Comparison of ENCODE assay signal across 8 cellular contexts in genomic region chr13:99656843-99657506, GRCh38. TPM values are rescaled to one million over a fixed set of nuclear protein-coding genes. Genes with fewer than 3 reads are reported as not detected.
A peak's percentile ranks its signal among the peaks of the same experiment; 100 is the strongest.
DNase-seq lines count a peak whose midpoint lies in the region; ATAC-seq and TF ChIP-seq lines count a peak whose summit lies in the region.

No MANE protein-coding gene starts in this region.

- no TSS peak for BruUV-seq in MCF 10A (replicated peaks; lab: Mats Ljungman, UMichigan)

- CTCF ChIA-PET in activated naive CD4-positive, alpha-beta T cell treated with anti-CD3 and anti-CD28 coated beads for 36 hours (lab: Charles Lee) = interaction anchor here (0.6 to 4.1 kb wide), 48 partner anchors 9 to 917 kb away, joined by 3 to 22 read pairs (median 4); partner anchors contain the start of gene CLYBL
- CTCF ChIA-PET in MCF 10A (lab: Yijun Ruan, JAX) = interaction anchor here (0.5 to 4.9 kb wide), 44 partner anchors 10 to 1614 kb away, joined by 3 to 35 read pairs (median 5); no protein-coding TSS in a partner anchor

- DNase-seq in G401 (ENCODE audit: low spot score) (peak; percentile 87), natural killer cell (no peak), ovary (no peak), MCF 10A (ENCODE audit: unreplicated experiment) (no peak), Kasumi-1 (lab: John Stamatoyannopoulos, UW) (no peak)
- DNase-seq in activated naive CD4-positive, alpha-beta T cell treated with anti-CD3 and anti-CD28 coated beads for 36 hours = peak; percentile 28

- 62 to 83% (median 72%) methylated on average over 7 of the region's 7 CpGs for WGBS in ovary, 3 donors

- peak; percentile 47 to 58 (median 50) for ATAC-seq in natural killer cell
- ATAC-seq in GM21526 (IDR thresholded peaks at IDR 0.05; ENCODE audit: low FRiP score, unreplicated experiment) = no peak

- POLR2A ChIA-PET in MCF 10A (lab: Yijun Ruan, JAX) = interaction anchor here (0.6 to 1.6 kb wide), 5 partner anchors 51 to 576 kb away, joined by 3 read pairs; partner anchors contain the start of gene CLYBL

- H3K4me2 ChIP-seq in Loucy (ENCODE audit: low read depth, low read length, poor library complexity, severe bottlenecking) = peak overlapping the region; percentile 85

- peaks cover 42% of the 10 kb centered on the region for H3K4me1 Mint-ChIP-seq in activated naive CD4-positive, alpha-beta T cell treated with anti-CD3 and anti-CD28 coated beads for 36 hours (ENCODE audit: low read depth)
- H3K4me1 Mint-ChIP-seq in natural killer cell = peaks cover 32 to 33% of the 10 kb centered on the region in 2 donors
- peaks cover 14% of the 10 kb centered on the region for H3K4me1 Mint-ChIP-seq in MCF 10A (ENCODE audit: insufficient read depth, unreplicated experiment)

- no peaks in the 10 kb centered on the region for H3K27me3 Mint-ChIP-seq in activated naive CD4-positive, alpha-beta T cell treated with anti-CD3 and anti-CD28 coated beads for 36 hours (ENCODE audit: low read depth)
- peaks cover 9 to 30% of the 10 kb centered on the region in 2 donors for H3K27me3 Mint-ChIP-seq in natural killer cell (ENCODE audit: low read depth in 2 of 2)
- no peaks in the 10 kb centered on the region for H3K27me3 Mint-ChIP-seq in MCF 10A (ENCODE audit: insufficient read depth, unreplicated experiment)

- H3K4me3 Mint-ChIP-seq in activated naive CD4-positive, alpha-beta T cell treated with anti-CD3 and anti-CD28 coated beads for 36 hours = peak overlapping the region; percentile 51
- H3K4me3 Mint-ChIP-seq in natural killer cell (peak overlapping the region; percentile 83), MCF 10A (ENCODE audit: unreplicated experiment) (no peak overlapping the region)

- no peak for TF ChIP-seq CTCF in Loucy (conservative IDR thresholded peaks at IDR 0.05; ENCODE audit: low read length)
- TF ChIP-seq CTCF in natural killer cell (IDR thresholded peaks at IDR 0.05) = no peak
- no peak for TF ChIP-seq CTCF in ovary (IDR thresholded peaks at IDR 0.05)
- no peak for TF ChIP-seq CTCF in MCF 10A (IDR thresholded peaks at IDR 0.05; ENCODE audit: unreplicated experiment)

- no peak for TF ChIP-seq POLR2A in ovary (IDR thresholded peaks at IDR 0.05)

- no peaks in the 10 kb centered on the region for H3K9me3 ChIP-seq in Loucy (ENCODE audit: insufficient read depth, low read depth, low read length)
- H3K9me3 ChIP-seq in ovary = no peaks in the 10 kb centered on the region

- H3K36me3 ChIP-seq in Loucy (ENCODE audit: insufficient read depth, low read length) = no peaks in the 10 kb centered on the region
- H3K36me3 ChIP-seq in ovary = no peaks in the 10 kb centered on the region

- H3K79me2 ChIP-seq in Loucy (ENCODE audit: insufficient read depth, low read length) = no peaks in the 10 kb centered on the region

- no peaks in the 10 kb centered on the region for H3K36me3 Mint-ChIP-seq in activated naive CD4-positive, alpha-beta T cell treated with anti-CD3 and anti-CD28 coated beads for 36 hours (ENCODE audit: low read depth)
- no peaks in the 10 kb centered on the region for H3K36me3 Mint-ChIP-seq in natural killer cell
- no peaks in the 10 kb centered on the region for H3K36me3 Mint-ChIP-seq in MCF 10A (ENCODE audit: insufficient read depth, unreplicated experiment)

- H3K27me3 ChIP-seq in Loucy (ENCODE audit: insufficient read depth, low read length, poor library complexity, severe bottlenecking) (no peaks in the 10 kb centered on the region), ovary (no peaks in the 10 kb centered on the region)

- H3K9ac ChIP-seq in Loucy (ENCODE audit: low read depth, low read length, poor library complexity, severe bottlenecking) = peak overlapping the region; percentile 72

- H3K9me3 Mint-ChIP-seq in activated naive CD4-positive, alpha-beta T cell treated with anti-CD3 and anti-CD28 coated beads for 36 hours = no peaks in the 10 kb centered on the region
- H3K9me3 Mint-ChIP-seq in natural killer cell = no peaks in the 10 kb centered on the region
- H3K9me3 Mint-ChIP-seq in MCF 10A (ENCODE audit: unreplicated experiment) = no peaks in the 10 kb centered on the region

- no peaks in the 10 kb centered on the region for H4K20me1 ChIP-seq in Loucy (ENCODE audit: insufficient read depth, low read length, poor library complexity, severe bottlenecking)

- in situ Hi-C loops in G401 (cut with HindIII; ENCODE audit: low sequenced_read_pairs) = no loop called here

- H3K4me1 ChIP-seq in Loucy (ENCODE audit: insufficient read depth, low read length, poor library complexity, severe bottlenecking) = peaks cover 39% of the 10 kb centered on the region
- H3K4me1 ChIP-seq in ovary (ENCODE audit: insufficient read depth) = no peaks in the 10 kb centered on the region

- intact Hi-C loops in activated naive CD4-positive, alpha-beta T cell treated with anti-CD3 and anti-CD28 coated beads for 36 hours (cut with micrococcal nuclease) = loop anchor here (1.0 to 10.0 kb wide), 17 partner anchors 52 to 1970 kb away; partner anchors contain the start of genes GGACT, PCCA, TMTC4 and ZIC2
- intact Hi-C loops in natural killer cell (cut with micrococcal nuclease) (loop anchor here (1.0 to 2.0 kb wide), 4 partner anchors 259 to 886 kb away; no protein-coding TSS in a partner anchor), ovary (cut with DNase I) (loop anchor here in 3 of 4 donors (5.0 to 10.0 kb wide), 4 partner anchors 578 to 1468 kb away; no protein-coding TSS in a partner anchor), MCF 10A (cut with micrococcal nuclease) (loop anchor here (1.0 to 10.0 kb wide), 9 partner anchors 215 to 1470 kb away; partner anchors contain the start of genes TMTC4 and ZIC2)

- H3K4me3 ChIP-seq in Loucy (ENCODE audit: low read length, poor library complexity, severe bottlenecking) (peak overlapping the region; percentile 74), ovary (no peak overlapping the region)

- H2AFZ ChIP-seq in Loucy (ENCODE audit: low read length) = peak overlapping the region; percentile 45; the same call in 1 of the 2 replicates

- no peaks in the 10 kb centered on the region for H3K9me2 ChIP-seq in Loucy (replicated peaks; ENCODE audit: low read depth, low read length)

- TF ChIP-seq EP300 in ovary (IDR thresholded peaks at IDR 0.05) = no peak

- no peak overlapping the region for H3K27ac Mint-ChIP-seq in activated naive CD4-positive, alpha-beta T cell treated with anti-CD3 and anti-CD28 coated beads for 36 hours
- H3K27ac Mint-ChIP-seq in natural killer cell = peak overlapping the region in 1 of 2 donors; percentile 34
- H3K27ac Mint-ChIP-seq in MCF 10A (ENCODE audit: low read depth, unreplicated experiment) = no peak overlapping the region

- H3F3A ChIP-seq in Loucy (ENCODE audit: low read depth) = peaks cover 4% of the 10 kb centered on the region; the same call in 1 of the 2 replicates

- H3K27ac ChIP-seq in ovary = no peak overlapping the region

RNA-seq across cellular contexts. Expression of gene CLYBL, which starts 50.5 kb away (rescaled TPM):
- total RNA-seq in G401 (2014; rRNA removed; shearing (Covaris generic)) = 13.4 and 14.1 TPM in 2 replicates
- total RNA-seq in activated naive CD4-positive, alpha-beta T cell treated with anti-CD3 and anti-CD28 coated beads for 36 hours = 1 to 10 TPM; 5.1 to 5.5 TPM
- total RNA-seq in natural killer cell (1 to 10 TPM; 5.5 to 7.6 (median 6.1) TPM), ovary (1 to 10 TPM; 2.0 to 7.3 (median 5.7) TPM), MCF 10A (2022) (10.0 and 12.7 TPM in 2 replicates)
- polyA plus RNA-seq in ovary = 10 to 100 TPM in 1 of 2 donors, 1 to 10 TPM in 1; 1.9 to 18.7 TPM

Comparison
In these comparisons a context has a peak if more than half of its experiments do, and no peak if none do; other contexts are left out.
1. DNase-seq: peak in G401 (single experiment) and activated naive CD4-positive, alpha-beta T cell treated with anti-CD3 and anti-CD28 coated beads for 36 hours (single experiment); none in natural killer cell (single experiment), ovary (0 of 5), MCF 10A (single experiment) and Kasumi-1 (0 of 2).